In the genomic region with DNA sequence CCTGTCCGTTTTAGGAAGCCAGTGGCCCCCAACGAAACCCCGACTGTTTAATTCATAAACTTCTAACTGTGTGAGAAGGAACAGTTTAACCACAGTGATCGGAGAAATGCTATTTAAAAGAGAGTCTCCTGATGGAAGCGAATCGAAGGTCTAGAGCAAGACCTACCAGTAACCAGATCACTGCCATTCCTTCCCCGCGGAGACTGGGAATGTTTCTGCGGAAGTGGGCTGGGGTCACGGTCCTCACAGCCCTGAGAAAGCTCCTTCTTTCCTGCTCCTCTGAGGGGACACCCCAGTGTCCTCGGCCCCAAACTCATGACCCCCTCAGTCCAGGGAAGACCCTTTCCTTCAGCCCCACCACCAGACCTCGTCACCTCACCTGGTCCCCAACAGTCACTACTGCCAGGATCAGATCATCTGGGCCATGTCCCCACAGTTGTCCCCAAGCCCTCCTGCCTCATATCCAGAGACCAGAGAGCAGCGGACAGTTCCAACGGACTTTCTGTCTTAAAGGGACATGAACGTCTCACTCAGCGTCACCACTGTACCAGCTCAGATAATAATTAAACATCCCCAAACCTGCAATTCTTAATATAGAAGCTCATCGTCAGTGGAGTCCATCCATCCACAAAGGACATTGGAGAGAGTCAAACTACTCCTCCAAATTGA, we compare ENCODE assay signal across 1 cellular context.
TF ChIP-seq lines count a peak whose summit lies in the region.

A gene with protein sequence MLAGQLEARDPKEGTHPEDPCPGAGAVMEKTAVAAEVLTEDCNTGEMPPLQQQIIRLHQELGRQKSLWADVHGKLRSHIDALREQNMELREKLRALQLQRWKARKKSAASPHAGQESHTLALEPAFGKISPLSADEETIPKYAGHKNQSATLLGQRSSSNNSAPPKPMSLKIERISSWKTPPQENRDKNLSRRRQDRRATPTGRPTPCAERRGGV (minus strand): TSS at position 482 of the 669 bp plus-strand sequence. CDS start 1,219 bp downstream, outside the sequence.

TF ChIP-seq in HepG2, 621 proteins besides CTCF, POLR2A, EP300 and RAD21:
- TF ChIP-seq, protein P1, sequence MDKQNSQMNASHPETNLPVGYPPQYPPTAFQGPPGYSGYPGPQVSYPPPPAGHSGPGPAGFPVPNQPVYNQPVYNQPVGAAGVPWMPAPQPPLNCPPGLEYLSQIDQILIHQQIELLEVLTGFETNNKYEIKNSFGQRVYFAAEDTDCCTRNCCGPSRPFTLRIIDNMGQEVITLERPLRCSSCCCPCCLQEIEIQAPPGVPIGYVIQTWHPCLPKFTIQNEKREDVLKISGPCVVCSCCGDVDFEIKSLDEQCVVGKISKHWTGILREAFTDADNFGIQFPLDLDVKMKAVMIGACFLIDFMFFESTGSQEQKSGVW (CRISPR knock-in tag; IDR thresholded peaks at IDR 0.05; ENCODE audit: borderline replicate concordance): no peak
- TF ChIP-seq, protein P2, sequence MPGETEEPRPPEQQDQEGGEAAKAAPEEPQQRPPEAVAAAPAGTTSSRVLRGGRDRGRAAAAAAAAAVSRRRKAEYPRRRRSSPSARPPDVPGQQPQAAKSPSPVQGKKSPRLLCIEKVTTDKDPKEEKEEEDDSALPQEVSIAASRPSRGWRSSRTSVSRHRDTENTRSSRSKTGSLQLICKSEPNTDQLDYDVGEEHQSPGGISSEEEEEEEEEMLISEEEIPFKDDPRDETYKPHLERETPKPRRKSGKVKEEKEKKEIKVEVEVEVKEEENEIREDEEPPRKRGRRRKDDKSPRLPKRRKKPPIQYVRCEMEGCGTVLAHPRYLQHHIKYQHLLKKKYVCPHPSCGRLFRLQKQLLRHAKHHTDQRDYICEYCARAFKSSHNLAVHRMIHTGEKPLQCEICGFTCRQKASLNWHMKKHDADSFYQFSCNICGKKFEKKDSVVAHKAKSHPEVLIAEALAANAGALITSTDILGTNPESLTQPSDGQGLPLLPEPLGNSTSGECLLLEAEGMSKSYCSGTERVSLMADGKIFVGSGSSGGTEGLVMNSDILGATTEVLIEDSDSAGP (CRISPR knock-in tag; IDR thresholded peaks at IDR 0.05; ENCODE audit: borderline replicate concordance): peak; percentile 30; the same call in 1 of the 2 replicates
